In the genomic region with DNA sequence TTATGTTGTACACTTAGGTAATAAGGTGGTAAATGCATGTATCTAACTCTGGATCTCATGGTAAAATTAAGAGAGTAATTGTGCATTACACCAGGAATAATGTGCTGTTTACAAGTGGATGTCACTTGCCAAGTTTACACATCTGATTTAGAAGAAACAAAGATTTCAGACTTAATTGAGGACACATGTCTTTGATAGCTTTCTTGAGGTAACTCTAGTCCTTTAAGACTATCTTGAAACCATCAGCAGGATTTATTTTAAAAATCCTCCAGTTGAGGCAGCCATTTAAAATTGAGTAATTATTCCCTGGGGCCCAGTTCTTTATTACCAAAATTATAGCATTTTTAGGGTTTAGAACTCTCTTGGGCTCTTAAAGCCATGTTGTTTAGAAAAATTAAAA, we compare ENCODE assay signal across 1 cellular context.
TF ChIP-seq lines count a peak whose summit lies in the region.

No MANE protein-coding gene starts in this region.

TF ChIP-seq in SK-N-SH treated with all-trans-retinoic acid at 6 μM for 48 hours, 23 proteins besides CTCF, POLR2A, EP300 and RAD21 (continued from another document):
- TF ChIP-seq TSHZ2 (CRISPR knock-in tag; IDR thresholded peaks at IDR 0.05) = no peak
- no peak for TF ChIP-seq RARB (CRISPR knock-in tag; IDR thresholded peaks at IDR 0.05)
- TF ChIP-seq, protein P1, sequence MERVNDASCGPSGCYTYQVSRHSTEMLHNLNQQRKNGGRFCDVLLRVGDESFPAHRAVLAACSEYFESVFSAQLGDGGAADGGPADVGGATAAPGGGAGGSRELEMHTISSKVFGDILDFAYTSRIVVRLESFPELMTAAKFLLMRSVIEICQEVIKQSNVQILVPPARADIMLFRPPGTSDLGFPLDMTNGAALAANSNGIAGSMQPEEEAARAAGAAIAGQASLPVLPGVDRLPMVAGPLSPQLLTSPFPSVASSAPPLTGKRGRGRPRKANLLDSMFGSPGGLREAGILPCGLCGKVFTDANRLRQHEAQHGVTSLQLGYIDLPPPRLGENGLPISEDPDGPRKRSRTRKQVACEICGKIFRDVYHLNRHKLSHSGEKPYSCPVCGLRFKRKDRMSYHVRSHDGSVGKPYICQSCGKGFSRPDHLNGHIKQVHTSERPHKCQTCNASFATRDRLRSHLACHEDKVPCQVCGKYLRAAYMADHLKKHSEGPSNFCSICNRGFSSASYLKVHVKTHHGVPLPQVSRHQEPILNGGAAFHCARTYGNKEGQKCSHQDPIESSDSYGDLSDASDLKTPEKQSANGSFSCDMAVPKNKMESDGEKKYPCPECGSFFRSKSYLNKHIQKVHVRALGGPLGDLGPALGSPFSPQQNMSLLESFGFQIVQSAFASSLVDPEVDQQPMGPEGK (CRISPR knock-in tag; IDR thresholded peaks at IDR 0.05; ENCODE audit: borderline replicate concordance) = no peak
- no peak for TF ChIP-seq ZC3H10 (CRISPR knock-in tag; IDR thresholded peaks at IDR 0.05)
- TF ChIP-seq SNAI2 (CRISPR knock-in tag; IDR thresholded peaks at IDR 0.05) = no peak
- TF ChIP-seq, protein P2, sequence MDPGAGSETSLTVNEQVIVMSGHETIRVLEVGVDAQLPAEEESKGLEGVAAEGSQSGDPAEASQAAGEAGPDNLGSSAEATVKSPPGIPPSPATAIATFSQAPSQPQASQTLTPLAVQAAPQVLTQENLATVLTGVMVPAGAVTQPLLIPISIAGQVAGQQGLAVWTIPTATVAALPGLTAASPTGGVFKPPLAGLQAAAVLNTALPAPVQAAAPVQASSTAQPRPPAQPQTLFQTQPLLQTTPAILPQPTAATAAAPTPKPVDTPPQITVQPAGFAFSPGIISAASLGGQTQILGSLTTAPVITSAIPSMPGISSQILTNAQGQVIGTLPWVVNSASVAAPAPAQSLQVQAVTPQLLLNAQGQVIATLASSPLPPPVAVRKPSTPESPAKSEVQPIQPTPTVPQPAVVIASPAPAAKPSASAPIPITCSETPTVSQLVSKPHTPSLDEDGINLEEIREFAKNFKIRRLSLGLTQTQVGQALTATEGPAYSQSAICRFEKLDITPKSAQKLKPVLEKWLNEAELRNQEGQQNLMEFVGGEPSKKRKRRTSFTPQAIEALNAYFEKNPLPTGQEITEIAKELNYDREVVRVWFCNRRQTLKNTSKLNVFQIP (CRISPR knock-in tag; IDR thresholded peaks at IDR 0.05; ENCODE audit: borderline replicate concordance, low read depth) = no peak
- TF ChIP-seq ZNF8 (CRISPR knock-in tag; IDR thresholded peaks at IDR 0.05) = no peak
- no peak for TF ChIP-seq ISL1 (CRISPR knock-in tag; IDR thresholded peaks at IDR 0.05)
- no peak for TF ChIP-seq ESRRG (CRISPR knock-in tag; IDR thresholded peaks at IDR 0.05)
- TF ChIP-seq TCF4 (CRISPR knock-in tag; IDR thresholded peaks at IDR 0.05; ENCODE audit: borderline replicate concordance) = no peak
- TF ChIP-seq OSR1 (CRISPR knock-in tag; IDR thresholded peaks at IDR 0.05) = no peak
